In the genomic region with DNA sequence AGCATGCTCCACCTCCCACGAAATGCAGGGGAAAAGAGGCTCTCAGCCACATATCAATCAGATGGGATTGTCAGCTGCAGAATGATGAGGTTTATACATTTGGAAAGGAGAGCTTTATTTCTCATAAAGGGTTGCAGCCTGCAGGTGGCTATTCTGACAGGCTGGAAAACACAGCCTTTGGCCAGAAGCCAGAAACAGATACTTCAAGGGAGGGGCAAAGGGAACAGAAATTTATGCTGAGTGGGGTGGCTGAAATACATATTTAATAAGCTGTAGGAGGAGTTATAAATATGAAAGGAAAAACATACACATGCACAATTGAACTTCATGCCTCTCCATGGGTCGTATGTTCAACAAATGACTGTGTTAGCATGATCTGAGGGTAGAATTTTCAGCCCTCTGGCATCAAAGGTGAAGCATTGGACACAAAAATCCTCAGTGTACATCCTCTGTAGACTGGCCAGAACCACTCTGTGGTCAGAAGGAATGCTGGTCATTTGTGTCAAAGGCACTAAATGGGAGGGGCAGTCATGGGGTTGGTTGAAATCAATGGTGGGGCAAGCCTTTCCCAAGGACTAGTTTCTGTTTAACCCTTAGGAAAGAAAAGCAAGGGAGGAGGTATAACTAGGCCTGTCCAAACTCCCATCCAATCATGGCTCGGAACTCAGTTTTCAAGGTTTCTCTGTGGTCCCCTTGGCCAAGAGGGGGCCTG, we compare ENCODE assay signal across 15 cellular contexts.
A peak's percentile ranks its signal among the peaks of the same experiment; 100 is the strongest.
DNase-seq lines count a peak whose midpoint lies in the region; ATAC-seq and TF ChIP-seq lines count a peak whose summit lies in the region.
"Had no signal": no experiment of that assay in that cellular context is flagged by ENCODE, and none has a peak within 500 bp of the region (broad histone marks: within the 10 kb centered on the region; RNA-seq: fewer than 3 reads in every experiment).

No MANE protein-coding gene starts in this region.

- DNase-seq in A172 (ENCODE audit: low spot score) (peak; percentile 3), G401 (ENCODE audit: low spot score) (peak; percentile 45), NCI-H345 (lab: John Stamatoyannopoulos, UW) (peak; percentile 87), dermis blood vessel endothelial cell (peak; percentile 28), hepatocyte (ENCODE audit: low spot score) (no peak), HuH-7.5 (ENCODE audit: low spot score) (no peak)
- DNase-seq in activated CD8-positive, alpha-beta memory T cell treated with anti-CD3 and anti-CD28 coated beads for 24 hours, result no peak
- DNase-seq: activated T-cell treated with anti-CD3 and anti-CD28 coated beads, Interleukin-2, amount 50 U/mL, for 24 hours; GOT3; immature natural killer cell; KG1; thyroid gland had no signal

- 89% methylated on average over 3 of the region's 3 CpGs for WGBS in hepatocyte (ENCODE audit: low lambda C conversion rate, missing lambda C conversion rate)

- no peaks in the 10 kb centered on the region for H3K36me3 ChIP-seq in hepatocyte (replicated peaks; ENCODE audit: insufficient read depth, low read depth)
- H3K36me3 ChIP-seq: BLaER1, thyroid gland had no signal

- no peak for ATAC-seq in GM18505 (IDR thresholded peaks at IDR 0.05; ENCODE audit: unreplicated experiment)

- H3K27ac ChIP-seq in hepatocyte, result no peak overlapping the region
- H3K27ac ChIP-seq: BLaER1, epithelial cell of prostate, thyroid gland had no signal

- no peaks in the 10 kb centered on the region for H3K27me3 ChIP-seq in hepatocyte
- H3K27me3 ChIP-seq: BLaER1, thyroid gland had no signal

- H3K4me2 ChIP-seq in hepatocyte, result no peak overlapping the region
- H3K4me2 ChIP-seq: BLaER1 had no signal

- no peaks in the 10 kb centered on the region for H3K9me3 ChIP-seq in hepatocyte (ENCODE audit: low read depth)
- H3K9me3 ChIP-seq: BLaER1, thyroid gland had no signal

- H2AFZ ChIP-seq in hepatocyte, result no peak overlapping the region

- no peaks in the 10 kb centered on the region for H4K20me1 ChIP-seq in hepatocyte (ENCODE audit: insufficient read depth, poor library complexity, severe bottlenecking)
- H4K20me1 ChIP-seq: BLaER1 had no signal

- no peak for TF ChIP-seq CTCF in hepatocyte (IDR thresholded peaks at IDR 0.05; ENCODE audit: poor library complexity)

- H3K9me2 ChIP-seq in hepatocyte (replicated peaks; ENCODE audit: insufficient read depth), result no peaks in the 10 kb centered on the region

- H3K79me2 ChIP-seq in hepatocyte, result no peaks in the 10 kb centered on the region

- peaks cover 4% of the 10 kb centered on the region for H3K4me1 ChIP-seq in hepatocyte (ENCODE audit: insufficient read depth)
- H3K4me1 ChIP-seq: BLaER1, thyroid gland had no signal

- no peak for TF ChIP-seq POLR2A in GM18505 (IDR thresholded peaks at IDR 0.05; ENCODE audit: borderline replicate concordance, extremely low read depth, insufficient read depth, insufficient read length)

- in situ Hi-C loops in G401 (cut with HindIII; ENCODE audit: low sequenced_read_pairs), result no loop called here

- H3K4me3 ChIP-seq in hepatocyte, result no peak overlapping the region
- H3K4me3 ChIP-seq: BLaER1, thyroid gland had no signal

Comparison
In these comparisons a context has a peak if more than half of its experiments do, and no peak if none do; other contexts are left out.
1. DNase-seq: peak in A172 (single experiment), G401 (single experiment), NCI-H345 (single experiment) and dermis blood vessel endothelial cell (single experiment); none in hepatocyte (single experiment), HuH-7.5 (single experiment) and activated CD8-positive, alpha-beta memory T cell treated with anti-CD3 and anti-CD28 coated beads for 24 hours (single experiment).